Comparison of ENCODE assay signal across 1 cellular context in the genomic region with DNA sequence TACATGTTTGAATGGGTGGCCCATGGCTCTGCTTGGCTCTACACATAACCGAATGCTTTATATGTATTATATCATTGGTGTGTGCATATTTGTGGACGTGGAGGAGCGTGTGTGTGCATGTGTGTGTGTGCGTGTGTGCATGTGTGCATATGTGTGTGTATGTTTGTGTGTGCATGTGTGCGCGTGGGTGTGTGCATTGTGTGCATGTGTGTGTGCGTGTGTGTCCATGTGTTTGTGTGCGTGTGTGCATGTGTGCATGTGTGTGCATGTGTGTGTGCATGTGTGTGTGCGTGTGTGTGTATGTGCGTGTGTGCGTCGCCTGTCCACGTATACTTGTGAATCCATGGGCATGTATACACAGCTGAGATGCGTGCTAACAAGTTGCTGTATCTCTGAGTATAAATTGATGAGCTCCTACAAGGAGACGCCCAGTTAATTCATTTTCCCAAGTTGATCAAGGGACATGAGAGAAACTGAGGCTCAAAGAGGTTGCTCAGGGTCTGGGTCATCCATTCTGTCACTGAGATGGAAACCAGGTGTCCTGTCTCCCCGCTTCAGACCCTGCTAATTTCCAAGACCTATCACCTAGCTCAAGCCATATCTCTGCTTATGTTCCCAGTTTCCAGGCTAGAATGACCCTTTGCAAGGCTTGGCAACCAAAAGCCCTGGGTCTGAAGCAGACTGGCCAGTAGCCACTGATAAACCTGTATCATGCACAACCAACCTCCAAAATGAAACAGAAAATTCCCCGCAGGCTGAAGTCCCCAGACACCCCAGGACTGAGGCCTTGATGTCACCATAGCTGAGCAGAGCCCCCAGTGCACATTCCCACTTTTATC.
TF ChIP-seq lines count a peak whose summit lies in the region.

No MANE protein-coding gene starts in this region.

TF ChIP-seq in H1, 55 proteins besides CTCF, POLR2A, EP300 and RAD21:
- no peak for TF ChIP-seq CHD1 (IDR thresholded peaks at IDR 0.05; ENCODE audit: low read depth, low read length)
- no peak for TF ChIP-seq KDM1A (IDR thresholded peaks at IDR 0.05; ENCODE audit: borderline replicate concordance, low read length)
- no peak for TF ChIP-seq BCL11A (IDR thresholded peaks at IDR 0.05; ENCODE audit: low read depth in 2 of 2, low read length in 2 of 2)
- no peak for TF ChIP-seq TAF1 (IDR thresholded peaks at IDR 0.05; ENCODE audit: low read depth, low read length)
- TF ChIP-seq, protein P1, sequence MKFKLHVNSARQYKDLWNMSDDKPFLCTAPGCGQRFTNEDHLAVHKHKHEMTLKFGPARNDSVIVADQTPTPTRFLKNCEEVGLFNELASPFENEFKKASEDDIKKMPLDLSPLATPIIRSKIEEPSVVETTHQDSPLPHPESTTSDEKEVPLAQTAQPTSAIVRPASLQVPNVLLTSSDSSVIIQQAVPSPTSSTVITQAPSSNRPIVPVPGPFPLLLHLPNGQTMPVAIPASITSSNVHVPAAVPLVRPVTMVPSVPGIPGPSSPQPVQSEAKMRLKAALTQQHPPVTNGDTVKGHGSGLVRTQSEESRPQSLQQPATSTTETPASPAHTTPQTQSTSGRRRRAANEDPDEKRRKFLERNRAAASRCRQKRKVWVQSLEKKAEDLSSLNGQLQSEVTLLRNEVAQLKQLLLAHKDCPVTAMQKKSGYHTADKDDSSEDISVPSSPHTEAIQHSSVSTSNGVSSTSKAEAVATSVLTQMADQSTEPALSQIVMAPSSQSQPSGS (IDR thresholded peaks at IDR 0.05; ENCODE audit: low read length) = no peak
- TF ChIP-seq TEAD4 (IDR thresholded peaks at IDR 0.05; ENCODE audit: low read depth, low read length) = no peak
- no peak for TF ChIP-seq TBP (IDR thresholded peaks at IDR 0.05; ENCODE audit: low read depth, low read length)
- TF ChIP-seq SIRT6 (IDR thresholded peaks at IDR 0.05; ENCODE audit: low read length) = no peak
- TF ChIP-seq FOSL1 (IDR thresholded peaks at IDR 0.05; ENCODE audit: insufficient read depth, low read depth, low read length) = no peak
- TF ChIP-seq NANOG (IDR thresholded peaks at IDR 0.05; ENCODE audit: insufficient read depth, low read depth, low read length, poor library complexity, severe bottlenecking) = no peak
- no peak for TF ChIP-seq SUZ12 (IDR thresholded peaks at IDR 0.05; ENCODE audit: low read length)
- TF ChIP-seq EZH2 (IDR thresholded peaks at IDR 0.05; ENCODE audit: low read depth, low read length, severe bottlenecking) = no peak
